ENCODE assay signal across 8 cellular contexts in genomic region chr12:65825573-65826512, GRCh38. TPM values are rescaled to one million over a fixed set of nuclear protein-coding genes. Genes with fewer than 3 reads are reported as not detected.
DNase-seq lines count a peak whose midpoint lies in the region; ATAC-seq, FAIRE-seq and TF ChIP-seq lines count a peak whose summit lies in the region.

No MANE protein-coding gene starts in this region.

- H3K4me1 ChIP-seq in HUES48 (ENCODE audit: control insufficient read depth, insufficient read depth, low read length): peaks cover 36% of the 10 kb centered on the region
- no peaks in the 10 kb centered on the region for H3K4me1 ChIP-seq in GM12878 (ENCODE audit: control insufficient read depth, insufficient read depth, low read length)

- H3K4me3 ChIP-seq in HUES48 (ENCODE audit: low read depth, low read length) (peak overlapping the region; percentile 75), GM12878 (peak overlapping the region; percentile 50; the same call in 1 of the 2 replicates)

- no peaks in the 10 kb centered on the region for H4K20me1 ChIP-seq in GM12878 (ENCODE audit: control insufficient read depth, insufficient read depth)

- DNase-seq in Calu3 (peak; percentile 46), GM12878 (ENCODE audit: low read depth, low spot score) (no peak), islet precursor cell (peak; percentile 77), pons (ENCODE audit: low spot score) (no peak)
- peak in 1 of 2 donors; percentile 47 for DNase-seq in stimulated activated effector memory CD8-positive, alpha-beta T cell treated with anti-CD3 and anti-CD28 coated beads, Interleukin-12 subunit alpha, Interleukin-12 subunit beta, amount 100 ng/mL, for 72 hours (ENCODE audit: low spot score in 2 of 2)
- DNase-seq in activated effector memory CD4-positive, alpha-beta T cell treated with anti-CD3 and anti-CD28 coated beads, Interleukin-2, amount 50 U/mL, for 16 hours: no peak

- WGBS in GM12878 (ENCODE audit: insufficient coverage, insufficient replicate concordance, low lambda C conversion rate, missing lambda C conversion rate): 14% methylated on average over 49 of the region's 85 CpGs

- H3K9me3 Mint-ChIP-seq in Calu3 (ENCODE audit: low read depth, unreplicated experiment): no peaks in the 10 kb centered on the region
- H3K9me3 Mint-ChIP-seq in stimulated activated effector memory CD8-positive, alpha-beta T cell treated with anti-CD3 and anti-CD28 coated beads, Interleukin-12 subunit alpha, Interleukin-12 subunit beta, amount 100 ng/mL, for 72 hours: no peaks in the 10 kb centered on the region

- H3K4me2 ChIP-seq in GM12878 (ENCODE audit: control insufficient read depth, insufficient read depth): peak overlapping the region; percentile 51; the same call in 1 of the 2 replicates

- TF ChIP-seq CTCF in Calu3 (IDR thresholded peaks at IDR 0.05; ENCODE audit: unreplicated experiment): no peak
- no peak for TF ChIP-seq CTCF in GM12878 (IDR thresholded peaks at IDR 0.05 in 2 of 3, conservative IDR thresholded peaks at IDR 0.05 in 1 of 3; ENCODE audit: control insufficient read depth in 2 of 3, extremely low read depth in 1 of 3, insufficient read depth in 1 of 3, low read depth in 3 of 3, low read length in 3 of 3)

- H3K4me1 Mint-ChIP-seq in Calu3 (ENCODE audit: low read depth, unreplicated experiment): peaks cover 37% of the 10 kb centered on the region
- peaks cover 16% of the 10 kb centered on the region for H3K4me1 Mint-ChIP-seq in stimulated activated effector memory CD8-positive, alpha-beta T cell treated with anti-CD3 and anti-CD28 coated beads, Interleukin-12 subunit alpha, Interleukin-12 subunit beta, amount 100 ng/mL, for 72 hours

- intact Hi-C loops in Calu3 (cut with micrococcal nuclease; ENCODE audit: unreplicated experiment): loop anchor here (2.0 to 10.0 kb wide), 7 partner anchors 51 to 514 kb away; no protein-coding TSS in a partner anchor
- intact Hi-C loops in GM12878 (cut with micrococcal nuclease; ENCODE audit: unreplicated experiment): no loop called here

- CTCF ChIA-PET in Calu3 (lab: Charles Lee): no interaction called here
- CTCF ChIA-PET in GM12878 (lab: Yijun Ruan, JAX): no interaction called here

- H3K27ac Mint-ChIP-seq in Calu3 (ENCODE audit: unreplicated experiment): peak overlapping the region; percentile 92
- no peak overlapping the region for H3K27ac Mint-ChIP-seq in stimulated activated effector memory CD8-positive, alpha-beta T cell treated with anti-CD3 and anti-CD28 coated beads, Interleukin-12 subunit alpha, Interleukin-12 subunit beta, amount 100 ng/mL, for 72 hours

- no peaks in the 10 kb centered on the region for H3K27me3 Mint-ChIP-seq in Calu3 (ENCODE audit: unreplicated experiment)

- TF ChIP-seq POLR2A in GM12878 (IDR thresholded peaks at IDR 0.05; ENCODE audit: low read depth, low read length): no peak

- H3K27ac ChIP-seq in HUES48 (ENCODE audit: low read depth, low read length) (peak overlapping the region; percentile 86), GM12878 (ENCODE audit: control insufficient read depth, insufficient read depth) (no peak overlapping the region)

- no peaks in the 10 kb centered on the region for H3K9me3 ChIP-seq in HUES48 (ENCODE audit: control insufficient read depth, insufficient read depth, low read length)
- peaks cover 2% of the 10 kb centered on the region; the same call in 1 of the 3 replicates for H3K9me3 ChIP-seq in GM12878 (replicated peaks; ENCODE audit: control insufficient read depth, insufficient read depth, low read length)

- H3K9ac ChIP-seq in HUES48 (ENCODE audit: low read depth, low read length) (peak overlapping the region; percentile 72), GM12878 (ENCODE audit: control insufficient read depth, insufficient read depth, low read length) (peak overlapping the region; percentile 2; the same call in 1 of the 2 replicates)

- peak overlapping the region; percentile 87 for H3K4me3 Mint-ChIP-seq in Calu3 (ENCODE audit: low read depth, unreplicated experiment)
- H3K4me3 Mint-ChIP-seq in stimulated activated effector memory CD8-positive, alpha-beta T cell treated with anti-CD3 and anti-CD28 coated beads, Interleukin-12 subunit alpha, Interleukin-12 subunit beta, amount 100 ng/mL, for 72 hours: no peak overlapping the region

- TF ChIP-seq EP300 in GM12878 (IDR thresholded peaks at IDR 0.05; ENCODE audit: borderline replicate concordance in 1 of 2, control insufficient read depth in 1 of 2, low read depth in 2 of 2, low read length in 2 of 2): no peak

- no peaks in the 10 kb centered on the region for H3K27me3 ChIP-seq in HUES48 (ENCODE audit: control insufficient read depth, insufficient read depth, low read length)
- peaks cover 13 to 16% of the 10 kb centered on the region in 2 experiments for H3K27me3 ChIP-seq in GM12878 (replicated peaks in 1 of 2; ENCODE audit: control insufficient read depth in 2 of 2, insufficient read depth in 2 of 2, low read length in 1 of 2)

- SMC1A ChIA-PET in GM12878 (lab: Charles Lee; ENCODE audit: uncharacterized antibody, unreplicated experiment): no interaction called here

- no peak overlapping the region for H2AFZ ChIP-seq in GM12878 (ENCODE audit: control insufficient read depth, low read depth, low read length)

- no peak for FAIRE-seq in GM12878 (lab: Jason Lieb, UNC)

- POLR2A ChIA-PET in GM12878 (lab: Charles Lee): interaction anchor here (0.6 kb wide), 1 partner anchor 55 kb away, joined by 5 read pairs; no protein-coding TSS in a partner anchor

- ATAC-seq in GM12878 (peak; percentile 52), GM19324 (IDR thresholded peaks at IDR 0.05; ENCODE audit: low FRiP score, unreplicated experiment) (no peak)
- ATAC-seq in stimulated activated effector memory CD8-positive, alpha-beta T cell treated with anti-CD3 and anti-CD28 coated beads, Interleukin-12 subunit alpha, Interleukin-12 subunit beta, amount 100 ng/mL, for 72 hours: peak; percentile 31

- BruUV-seq in Calu3 (replicated peaks; lab: Mats Ljungman, UMichigan): no TSS peak
- no TSS peak for BruUV-seq in GM12878 (replicated peaks; lab: Mats Ljungman, UMichigan)

- RAD21 ChIA-PET in GM12878 (lab: Charles Lee; ENCODE audit: unreplicated experiment): no interaction called here

- H3K36me3 Mint-ChIP-seq in Calu3 (ENCODE audit: insufficient read depth, unreplicated experiment): peaks cover 78% of the 10 kb centered on the region
- H3K36me3 Mint-ChIP-seq in stimulated activated effector memory CD8-positive, alpha-beta T cell treated with anti-CD3 and anti-CD28 coated beads, Interleukin-12 subunit alpha, Interleukin-12 subunit beta, amount 100 ng/mL, for 72 hours: no peaks in the 10 kb centered on the region

- no peaks in the 10 kb centered on the region for H3K79me2 ChIP-seq in GM12878 (ENCODE audit: control insufficient read depth, insufficient read depth, low read length)

- TF ChIP-seq RAD21 in GM12878 (IDR thresholded peaks at IDR 0.05; ENCODE audit: insufficient read depth, low read depth, low read length): 0 out of 2 replicates have a peak, but pooled peaks have one; percentile 7

- H3K36me3 ChIP-seq in HUES48 (ENCODE audit: control insufficient read depth, insufficient read depth, low read length) (peaks cover 23% of the 10 kb centered on the region), GM12878 (ENCODE audit: control insufficient read depth in 2 of 2, insufficient read depth in 2 of 2, low read length in 1 of 2) (no peaks in the 10 kb centered on the region)

- in situ Hi-C loops in GM12878 (cut with MboI): no loop called here

TF ChIP-seq in GM12878, 131 proteins besides CTCF, POLR2A, EP300 and RAD21:
- TF ChIP-seq SIN3A (IDR thresholded peaks at IDR 0.05; ENCODE audit: low read depth, low read length): no peak
- no peak for TF ChIP-seq TARDBP (IDR thresholded peaks at IDR 0.05; ENCODE audit: borderline replicate concordance)
- TF ChIP-seq SUZ12 (IDR thresholded peaks at IDR 0.05; ENCODE audit: unreplicated experiment): peak; percentile 66

RNA-seq across cellular contexts. Expression of gene HMGA2, which starts 1.6 kb away (rescaled TPM):
- total RNA-seq in Calu3 (2022) (46.7 and 47.8 TPM in 2 replicates), GM12878 (2014; rRNA removed) (0.17 and 0.71 TPM in 2 replicates), GM12878 (2014; rRNA removed; fragmentation: Illumina TruSeq; extraction: Trizol) (0.36 and 0.51 TPM in 2 replicates), GM12878 (2021) (0.37 and 0.56 TPM in 2 replicates)
- 13.6 and 18.1 TPM in 2 replicates for total RNA-seq in GM12878 (2013; cell fraction: nucleolus; rRNA removed)
- 0.31 TPM for polyA plus RNA-seq in GM12878 (2011; ENCODE audit: low read depth)
- polyA plus RNA-seq in GM12878 (2011; rRNA removed) (14.7 and 19.6 TPM in 2 replicates), GM12878 (2014; fragmentation: Illumina TruSeq; extraction: Trizol) (0.41 and 0.59 TPM in 2 replicates), GM12878 (2014; fragmentation: Nextera tagmentation; extraction: Ambion mirVana) (under 1 TPM in 1 of 2 experiments, not detected in 1; 0.11 TPM), GM12878 (2014; rRNA removed) (0.16 and 1.1 TPM in 2 replicates), GM12878 (2016; fragmentation: Nextera tagmentation; extraction: Ambion mirVana) (under 1 TPM; 0.28 to 0.53 TPM)
- polyA plus RNA-seq in GM12878 (2011; cell fraction: cytosol; rRNA removed): 4.4 and 5.8 TPM in 2 replicates
- polyA plus RNA-seq in GM12878 (2011; cell fraction: nucleus; rRNA removed): 10.1 TPM in 2 replicates
- 0.74 and 0.81 TPM in 2 replicates for polyA plus RNA-seq in GM12878 (2012)
- 10.3 and 10.5 TPM in 2 replicates for polyA minus RNA-seq in GM12878 (2011; rRNA and poly(A)+ RNA removed)
- polyA minus RNA-seq in GM12878 (2011; cell fraction: cytosol; rRNA and poly(A)+ RNA removed): 2.8 and 3.5 TPM in 2 replicates
- polyA minus RNA-seq in GM12878 (2011; cell fraction: nucleus; rRNA and poly(A)+ RNA removed): 18.4 and 37.3 TPM in 2 replicates

Comparison
In these comparisons a context has a peak if more than half of its experiments do, and no peak if none do; other contexts are left out.
1. DNase-seq: peak in Calu3 (single experiment) and islet precursor cell (single experiment); none in GM12878 (single experiment), pons (single experiment) and activated effector memory CD4-positive, alpha-beta T cell treated with anti-CD3 and anti-CD28 coated beads, Interleukin-2, amount 50 U/mL, for 16 hours (single experiment).